Comparison of ENCODE assay signal across 19 cellular contexts in the genomic region with DNA sequence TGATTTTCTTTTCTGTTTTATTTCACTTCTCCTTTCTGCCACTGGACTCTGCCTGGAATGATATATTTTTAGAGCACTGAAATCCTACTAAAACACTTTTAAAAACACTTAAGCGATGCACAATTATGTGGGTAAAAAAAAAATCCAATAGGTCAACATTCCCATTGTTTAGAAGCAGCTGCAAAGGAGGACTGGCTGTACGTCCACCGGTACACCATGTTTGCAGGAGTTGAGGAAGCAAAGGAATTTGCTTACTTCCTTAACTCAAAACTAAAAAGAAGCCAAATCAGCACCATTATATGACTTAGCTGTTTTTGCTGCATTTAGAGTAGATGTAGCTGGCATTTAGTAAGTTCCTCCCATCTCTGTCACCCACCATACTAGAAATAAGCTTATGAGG.
DNase-seq lines count a peak whose midpoint lies in the region; ATAC-seq and TF ChIP-seq lines count a peak whose summit lies in the region.
"Had no signal": no experiment of that assay in that cellular context is flagged by ENCODE, and none has a peak within 500 bp of the region (broad histone marks: within the 10 kb centered on the region; RNA-seq: fewer than 3 reads in every experiment).

No MANE protein-coding gene starts in this region.

- H4K8ac ChIP-seq in neuronal stem cell (ENCODE audit: low read depth, low read length), result no peak overlapping the region

- H3K4me3 ChIP-seq in right cardiac atrium (ENCODE audit: low read length) (no peak overlapping the region), neuronal stem cell (ENCODE audit: low read length in 2 of 2) (no peak overlapping the region), endodermal cell (ENCODE audit: low read length) (no peak overlapping the region)
- H3K4me3 ChIP-seq: A549, GM23248 had no signal

- no peaks in the 10 kb centered on the region for H3K4me1 Mint-ChIP-seq in naive thymus-derived CD8-positive, alpha-beta T cell
- no peaks in the 10 kb centered on the region for H3K4me1 Mint-ChIP-seq in endodermal cell

- no peaks in the 10 kb centered on the region for H3K79me1 ChIP-seq in neuronal stem cell (ENCODE audit: low read depth, low read length)

- peak overlapping the region; percentile 76 for H2AFZ ChIP-seq in neuronal stem cell (ENCODE audit: low read length)
- H2AFZ ChIP-seq: GM23248 had no signal

- H3K14ac ChIP-seq in neuronal stem cell (ENCODE audit: low read length), result no peak overlapping the region

- TF ChIP-seq CTCF in endodermal cell (conservative IDR thresholded peaks at IDR 0.05), result no peak

- H4K91ac ChIP-seq in neuronal stem cell (ENCODE audit: low read depth, low read length, poor library complexity), result no peak overlapping the region

- H2BK15ac ChIP-seq in neuronal stem cell (ENCODE audit: low read length), result no peak overlapping the region

- H3K27me3 Mint-ChIP-seq in naive thymus-derived CD8-positive, alpha-beta T cell, result peaks cover 0 to 6% (median 0%) of the 10 kb centered on the region in 5 donors
- H3K27me3 Mint-ChIP-seq in endodermal cell (ENCODE audit: insufficient read depth), result no peaks in the 10 kb centered on the region

- no peak for DNase-seq in left ventricle myocardium superior
- no peak for DNase-seq in right cardiac atrium
- peak; percentile 89 for DNase-seq in dermis blood vessel endothelial cell
- DNase-seq in neuronal stem cell (ENCODE audit: low spot score), result no peak
- no peak for DNase-seq in naive thymus-derived CD8-positive, alpha-beta T cell
- no peak for DNase-seq in G401 (ENCODE audit: low spot score)
- DNase-seq in DMS 273 treated with DMSO at 0.1 percent for 48 hours (lab: John Stamatoyannopoulos, UW), result no peak
- no peak for DNase-seq in endodermal cell
- DNase-seq: Caco-2, DMS79, GM23248, IMR-90, Kasumi-1, NCI-H2107, NCI-H345, NCI-H526 treated with DMSO at 0.1 percent for 48 hours, Right ventricle myocardium superior had no signal

- no peaks in the 10 kb centered on the region for H3K36me3 Mint-ChIP-seq in naive thymus-derived CD8-positive, alpha-beta T cell
- no peaks in the 10 kb centered on the region for H3K36me3 Mint-ChIP-seq in endodermal cell (ENCODE audit: low read depth)

- intact Hi-C loops in left ventricle myocardium superior (cut with micrococcal nuclease), result no loop called here
- intact Hi-C loops in right cardiac atrium (cut with DNase I), result no loop called here

- H3K27me3 ChIP-seq in right cardiac atrium (ENCODE audit: control insufficient read depth, insufficient read depth) (no peaks in the 10 kb centered on the region), neuronal stem cell (ENCODE audit: control insufficient read depth in 3 of 3, insufficient read depth in 3 of 3, low read depth in 1 of 3, low read length in 3 of 3) (no peaks in the 10 kb centered on the region), endodermal cell (ENCODE audit: control insufficient read depth, insufficient read depth, low read length, poor library complexity, severe bottlenecking) (no peaks in the 10 kb centered on the region)

- no peaks in the 10 kb centered on the region for H3K9me3 ChIP-seq in right cardiac atrium (ENCODE audit: control insufficient read depth, low read length)
- peaks cover 0 to 4% of the 10 kb centered on the region in 2 donors for H3K9me3 ChIP-seq in neuronal stem cell (replicated peaks in 1 of 2; ENCODE audit: control insufficient read depth in 2 of 2, insufficient read depth in 1 of 2, low read depth in 1 of 2, low read length in 2 of 2)
- H3K9me3 ChIP-seq in endodermal cell (ENCODE audit: control insufficient read depth, low read length), result no peaks in the 10 kb centered on the region
- H3K9me3 ChIP-seq: A549, Caco-2 had no signal

- H3K9ac ChIP-seq in neuronal stem cell (ENCODE audit: low read depth, low read length, poor library complexity) (no peak overlapping the region), endodermal cell (ENCODE audit: extremely low read depth, low read length, poor library complexity, severe bottlenecking) (no peak overlapping the region)
- H3K9ac ChIP-seq: GM23248 had no signal

- 56% methylated on average over 3 of the region's 3 CpGs for WGBS in right cardiac atrium
- WGBS in neuronal stem cell (ENCODE audit: extremely low coverage in 2 of 2, insufficient read length in 2 of 2, insufficient replicate concordance in 1 of 2), 2 donors, result no CpG with 5 or more reads among the region's 3 CpGs
- WGBS in endodermal cell (ENCODE audit: insufficient coverage in 1 of 2, insufficient read length in 1 of 2), 2 experiments, result 97% methylated on average over 3 of the region's 3 CpGs; no CpG with 5 or more reads in 1 of the 2 experiments

- no peak overlapping the region for H3K23ac ChIP-seq in neuronal stem cell (ENCODE audit: low read depth, low read length, poor library complexity)

- H3K36me3 ChIP-seq in neuronal stem cell (replicated peaks in 1 of 2; ENCODE audit: control insufficient read depth in 2 of 2, insufficient read depth in 2 of 2, low read length in 2 of 2) (no peaks in the 10 kb centered on the region), endodermal cell (ENCODE audit: control insufficient read depth, insufficient read depth, low read length) (no peaks in the 10 kb centered on the region)

- peak; percentile 38 for ATAC-seq in left ventricle myocardium superior
- no peak for ATAC-seq in right cardiac atrium
- ATAC-seq in naive thymus-derived CD8-positive, alpha-beta T cell, result no peak
- ATAC-seq: A549, Panc1 had no signal

- H3K4me1 ChIP-seq in right cardiac atrium (ENCODE audit: control insufficient read depth, insufficient read depth, low read length) (no peaks in the 10 kb centered on the region), neuronal stem cell (ENCODE audit: control insufficient read depth in 2 of 2, insufficient read depth in 1 of 2, low read depth in 1 of 2, low read length in 2 of 2) (peaks cover 2 to 23% of the 10 kb centered on the region in 2 donors), endodermal cell (ENCODE audit: control insufficient read depth, insufficient read depth, low read length) (no peaks in the 10 kb centered on the region)
- H3K4me1 ChIP-seq: A549, Caco-2 had no signal

- H3K18ac ChIP-seq in neuronal stem cell (ENCODE audit: low read length), result no peak overlapping the region

- POLR2A ChIA-PET in naive thymus-derived CD8-positive, alpha-beta T cell (lab: Charles Lee), result no interaction called here

- H3K4me2 ChIP-seq in neuronal stem cell (ENCODE audit: insufficient read depth, low read length, poor library complexity, severe bottlenecking), result no peak overlapping the region
- H3K4me2 ChIP-seq: A549 had no signal

- H2BK5ac ChIP-seq in neuronal stem cell (ENCODE audit: low read length), result no peak overlapping the region

- in situ Hi-C loops in G401 (cut with HindIII; ENCODE audit: low sequenced_read_pairs), result no loop called here

- peak overlapping the region in 1 of 10 donors; percentile 77 for H3K27ac Mint-ChIP-seq in naive thymus-derived CD8-positive, alpha-beta T cell
- H3K27ac Mint-ChIP-seq in endodermal cell, result no peak overlapping the region

- no peak overlapping the region for H2BK120ac ChIP-seq in neuronal stem cell (ENCODE audit: low read depth, low read length)

- no peak overlapping the region for H2AK5ac ChIP-seq in neuronal stem cell (ENCODE audit: low read depth, low read length)

- no peak overlapping the region for H2BK12ac ChIP-seq in neuronal stem cell (ENCODE audit: low read length)

- H3K27ac ChIP-seq in right cardiac atrium (ENCODE audit: low read length), result no peak overlapping the region
- no peak overlapping the region for H3K27ac ChIP-seq in neuronal stem cell (replicated peaks; ENCODE audit: low read length)
- no peak overlapping the region for H3K27ac ChIP-seq in endodermal cell (ENCODE audit: low read depth, low read length)
- H3K27ac ChIP-seq: A549, GM23248 had no signal

- no peak overlapping the region for H3K4ac ChIP-seq in neuronal stem cell (ENCODE audit: low read length)

- peaks cover 0 to 4% (median 0%) of the 10 kb centered on the region in 9 donors for H3K9me3 Mint-ChIP-seq in naive thymus-derived CD8-positive, alpha-beta T cell
- no peaks in the 10 kb centered on the region for H3K9me3 Mint-ChIP-seq in endodermal cell

- no peak overlapping the region for H3K4me3 Mint-ChIP-seq in naive thymus-derived CD8-positive, alpha-beta T cell
- no peak overlapping the region for H3K4me3 Mint-ChIP-seq in endodermal cell
